ENCODE assay signal across 8 cellular contexts in genomic region chr15:38129531-38130199, GRCh38.
DNase-seq lines count a peak whose midpoint lies in the region; ATAC-seq and TF ChIP-seq lines count a peak whose summit lies in the region.

No MANE protein-coding gene starts in this region.

- no TSS peak for BruUV-seq in mammary epithelial cell (replicated peaks; lab: Mats Ljungman, UMichigan)

- H3K4me2 ChIP-seq in mammary epithelial cell (ENCODE audit: insufficient read depth, low read depth, low read length): peak overlapping the region; percentile 81

- no peaks in the 10 kb centered on the region for H3K27me3 ChIP-seq in mammary epithelial cell (ENCODE audit: insufficient read depth, low read length)
- no peaks in the 10 kb centered on the region for H3K27me3 ChIP-seq in stomach smooth muscle (ENCODE audit: control insufficient read depth in 1 of 2, insufficient read depth in 2 of 2, low read length in 2 of 2)

- ATAC-seq in GM21526 (IDR thresholded peaks at IDR 0.05; ENCODE audit: low FRiP score, unreplicated experiment): peak; percentile 71

- in situ Hi-C loops in G401 (cut with HindIII; ENCODE audit: low sequenced_read_pairs) (no loop called here), mammary epithelial cell (cut with MboI; ENCODE audit: low sequenced_read_pairs in 2 of 2) (no loop called here)

- peak overlapping the region; percentile 79 for H3K27ac ChIP-seq in mammary epithelial cell (ENCODE audit: insufficient read depth, low read depth, low read length)
- H3K27ac ChIP-seq in stomach smooth muscle (ENCODE audit: low read length): peak overlapping the region; percentile 72

- H3K4me3 ChIP-seq in mammary epithelial cell (replicated peaks in 1 of 3; ENCODE audit: insufficient read depth in 1 of 3, low read depth in 2 of 3, low read length in 3 of 3) (peak overlapping the region; percentile 26 to 34 (median 34)), stomach smooth muscle (ENCODE audit: low read length in 2 of 2) (peak overlapping the region; percentile 17 to 44)

- peak overlapping the region; percentile 54 for H2AFZ ChIP-seq in mammary epithelial cell (ENCODE audit: low read depth, low read length)

- H3K9ac ChIP-seq in mammary epithelial cell (ENCODE audit: insufficient read depth, low read length) (peak overlapping the region; percentile 19), stomach smooth muscle (ENCODE audit: low read length in 2 of 2) (peak overlapping the region; percentile 62 to 67)

- dilution Hi-C loops in mammary epithelial cell (cut with HindIII; ENCODE audit: low sequenced_read_pairs): no loop called here

- no peaks in the 10 kb centered on the region for H4K20me1 ChIP-seq in mammary epithelial cell (ENCODE audit: insufficient read depth, low read length)

- 1% methylated on average over 9 of the region's 12 CpGs for WGBS in mammary epithelial cell (ENCODE audit: low coverage, missing lambda C conversion rate)

- CTCF ChIA-PET in mammary epithelial cell (lab: Charles Lee; ENCODE audit: low non-redundant PET): interaction anchor here (0.7 kb wide), 1 partner anchor 92 kb away, joined by 3 read pairs; no protein-coding TSS in a partner anchor

- H3K4me1 ChIP-seq in mammary epithelial cell (ENCODE audit: insufficient read depth, low read length) (peaks cover 50% of the 10 kb centered on the region), stomach smooth muscle (ENCODE audit: control insufficient read depth, insufficient read depth, low read length) (no peaks in the 10 kb centered on the region)

- intact Hi-C loops in mammary epithelial cell (cut with micrococcal nuclease): loop anchor here (2.0 to 5.0 kb wide), 3 partner anchors 38 to 123 kb away; partner anchors contain the start of gene SPRED1

- no peaks in the 10 kb centered on the region for H3K79me2 ChIP-seq in mammary epithelial cell (ENCODE audit: insufficient read depth, low read length)

- H3K36me3 ChIP-seq in mammary epithelial cell (ENCODE audit: insufficient read depth, low read length) (no peaks in the 10 kb centered on the region), stomach smooth muscle (ENCODE audit: control insufficient read depth in 2 of 2, insufficient read depth in 2 of 2, low read length in 2 of 2) (no peaks in the 10 kb centered on the region)

- no peak for TF ChIP-seq CTCF in mammary epithelial cell (conservative IDR thresholded peaks at IDR 0.05 in 1 of 2, IDR thresholded peaks at IDR 0.05 in 1 of 2; ENCODE audit: extremely low read depth in 1 of 2, insufficient read depth in 1 of 2, low read depth in 1 of 2, low read length in 2 of 2)

- peak; percentile 6 for DNase-seq in G401 (ENCODE audit: low spot score)
- DNase-seq in Kasumi-1 (lab: John Stamatoyannopoulos, UW): peak; percentile 42 to 52
- DNase-seq in mammary epithelial cell: peak; percentile 93
- peak; percentile 53 for DNase-seq in left kidney (ENCODE audit: low read depth, low spot score)
- DNase-seq in islet precursor cell: no peak
- no peak for DNase-seq in DMS153 (lab: John Stamatoyannopoulos, UW)

- no peaks in the 10 kb centered on the region for H3K9me3 ChIP-seq in mammary epithelial cell (replicated peaks; ENCODE audit: insufficient read depth, low read length)
- no peaks in the 10 kb centered on the region for H3K9me3 ChIP-seq in stomach smooth muscle (ENCODE audit: control insufficient read depth in 2 of 2, low read length in 2 of 2)

Comparison
In these comparisons a context has a peak if more than half of its experiments do, and no peak if none do; other contexts are left out.
1. DNase-seq: peak in G401 (single experiment), Kasumi-1 (2 of 2), mammary epithelial cell (single experiment) and left kidney (single experiment); none in islet precursor cell (single experiment) and DMS153 (single experiment).